Comparison of ENCODE assay signal across 33 cellular contexts in genomic region chr14:33902363-33902762, GRCh38.
"Had no signal": no experiment of that assay in that cellular context is flagged by ENCODE, and none has a peak within 500 bp of the region (broad histone marks: within the 10 kb centered on the region; RNA-seq: fewer than 3 reads in every experiment).

No MANE protein-coding gene starts in this region.

- H3K4me1 Mint-ChIP-seq: activated B cell treated with CpG ODN at 0.5 μM for 24 hours; activated naive CD8-positive, alpha-beta T cell treated with anti-CD3 and anti-CD28 coated beads, Interleukin-2, amount 50 U/mL, for 24 hours; central memory CD8-positive, alpha-beta T cell had no signal

- H3K9me3 Mint-ChIP-seq: activated B cell treated with CpG ODN at 0.5 μM for 24 hours; activated CD4-positive, alpha-beta memory T cell treated with anti-CD3 and anti-CD28 coated beads for 36 hours; activated CD4-positive, alpha-beta T cell treated with anti-CD3 and anti-CD28 coated beads, Interleukin-2, amount 10 ng/mL, durations not matched to agents 7 days and 5 days; activated CD8-positive, alpha-beta T cell treated with anti-CD3 and anti-CD28 coated beads for 36 hours; activated naive CD4-positive, alpha-beta T cell treated with anti-CD3 and anti-CD28 coated beads, Interleukin-2, amount 10 ng/mL, durations not matched to agents 7 days and 5 days; activated naive CD4-positive, alpha-beta T cell treated with anti-CD3 and anti-CD28 coated beads, Interleukin-2, amount 50 U/mL, for 24 hours; activated naive CD8-positive, alpha-beta T cell treated with anti-CD3 and anti-CD28 coated beads, Interleukin-2, amount 10 ng/mL, durations not matched to agents 7 days and 5 days; activated naive CD8-positive, alpha-beta T cell treated with anti-CD3 and anti-CD28 coated beads, Interleukin-2, amount 50 U/mL, for 24 hours; activated T-cell treated with anti-CD3 and anti-CD28 coated beads, Interleukin-2, amount 50 U/mL, for 4 hours; T-cell had no signal

- H3K9me3 ChIP-seq: body of pancreas, breast epithelium had no signal

- H3K36me3 ChIP-seq: brain microvascular endothelial cell, breast epithelium had no signal

- H3K4me1 ChIP-seq: body of pancreas, breast epithelium had no signal

- H3K27ac ChIP-seq: body of pancreas, brain microvascular endothelial cell, breast epithelium, VCaP had no signal

- H3K27me3 ChIP-seq: body of pancreas, brain microvascular endothelial cell, breast epithelium had no signal

- FAIRE-seq: astrocyte, TTC549 had no signal

- ATAC-seq: activated CD8-positive, alpha-beta T cell treated with anti-CD3 and anti-CD28 coated beads for 36 hours; activated naive CD8-positive, alpha-beta T cell treated with anti-CD3 and anti-CD28 coated beads, Interleukin-2, amount 50 U/mL, for 24 hours; activated T-cell treated with anti-CD3 and anti-CD28 coated beads, Interleukin-2, amount 50 U/mL, for 4 hours; body of pancreas; T-cell; T-helper 17 cell had no signal

- H3K4me3 Mint-ChIP-seq: activated B cell treated with CpG ODN at 0.5 μM for 24 hours; activated CD4-positive, alpha-beta memory T cell treated with anti-CD3 and anti-CD28 coated beads for 36 hours; activated CD4-positive, alpha-beta T cell treated with anti-CD3 and anti-CD28 coated beads, Interleukin-2, amount 10 ng/mL, durations not matched to agents 7 days and 5 days; activated CD8-positive, alpha-beta T cell treated with anti-CD3 and anti-CD28 coated beads for 36 hours; activated naive CD4-positive, alpha-beta T cell treated with anti-CD3 and anti-CD28 coated beads, Interleukin-2, amount 10 ng/mL, durations not matched to agents 7 days and 5 days; activated naive CD4-positive, alpha-beta T cell treated with anti-CD3 and anti-CD28 coated beads, Interleukin-2, amount 50 U/mL, for 24 hours; activated naive CD8-positive, alpha-beta T cell; activated naive CD8-positive, alpha-beta T cell treated with anti-CD3 and anti-CD28 coated beads, Interleukin-2, amount 10 ng/mL, durations not matched to agents 7 days and 5 days; activated naive CD8-positive, alpha-beta T cell treated with anti-CD3 and anti-CD28 coated beads, Interleukin-2, amount 50 U/mL, for 24 hours; activated T-cell treated with anti-CD3 and anti-CD28 coated beads, Interleukin-2, amount 50 U/mL, for 4 hours; central memory CD8-positive, alpha-beta T cell; T-cell; T-helper 17 cell had no signal

- H3K27ac Mint-ChIP-seq: activated B cell treated with CpG ODN at 0.5 μM for 24 hours; activated CD4-positive, alpha-beta memory T cell treated with anti-CD3 and anti-CD28 coated beads for 36 hours; activated CD4-positive, alpha-beta T cell treated with anti-CD3 and anti-CD28 coated beads, Interleukin-2, amount 10 ng/mL, durations not matched to agents 7 days and 5 days; activated CD8-positive, alpha-beta T cell treated with anti-CD3 and anti-CD28 coated beads for 36 hours; activated naive CD4-positive, alpha-beta T cell treated with anti-CD3 and anti-CD28 coated beads, Interleukin-2, amount 10 ng/mL, durations not matched to agents 7 days and 5 days; activated naive CD4-positive, alpha-beta T cell treated with anti-CD3 and anti-CD28 coated beads, Interleukin-2, amount 50 U/mL, for 24 hours; activated naive CD8-positive, alpha-beta T cell; activated naive CD8-positive, alpha-beta T cell treated with anti-CD3 and anti-CD28 coated beads, Interleukin-2, amount 10 ng/mL, durations not matched to agents 7 days and 5 days; activated naive CD8-positive, alpha-beta T cell treated with anti-CD3 and anti-CD28 coated beads, Interleukin-2, amount 50 U/mL, for 24 hours; activated T-helper 2 cell treated with anti-CD3 and anti-CD28 coated beads, Interferon-gamma antibody, Interleukin-2, Interleukin-4, amounts not matched to agents 10 μg/mL and 5 μg/mL and 100 μg/mL, durations not matched to agents 14 hours and 24 hours and 36 hours; T-cell; T-helper 17 cell had no signal

- DNase-seq: activated B cell treated with CpG ODN at 0.5 μM for 24 hours; activated CD4-positive, alpha-beta memory T cell treated with anti-CD3 and anti-CD28 coated beads for 36 hours; activated CD4-positive, alpha-beta T cell treated with anti-CD3 and anti-CD28 coated beads for 4 hours; activated CD4-positive, alpha-beta T cell treated with anti-CD3 and anti-CD28 coated beads, Interleukin-2, amount 10 ng/mL, durations not matched to agents 7 days and 5 days; activated CD4-positive, CD25-positive, alpha-beta regulatory T cell treated with anti-CD3 and anti-CD28 coated beads, Interleukin-2, amount 50 U/mL, for 72 hours; activated CD8-positive, alpha-beta memory T cell treated with anti-CD3 and anti-CD28 coated beads, Interleukin-2, amount 50 U/mL, for 4 hours; activated CD8-positive, alpha-beta T cell treated with anti-CD3 and anti-CD28 coated beads for 36 hours; activated effector memory CD4-positive, alpha-beta T cell treated with Interleukin-2 at 50 U/mL for 16 hours; activated gamma-delta T cell; activated naive CD4-positive, alpha-beta T cell treated with anti-CD3 and anti-CD28 coated beads, Interleukin-2, amount 10 ng/mL, durations not matched to agents 7 days and 5 days; activated naive CD4-positive, alpha-beta T cell treated with Interleukin-2 at 50 U/mL for 16 hours; activated naive CD8-positive, alpha-beta T cell treated with anti-CD3 and anti-CD28 coated beads, Interleukin-2, amount 10 ng/mL, durations not matched to agents 7 days and 5 days; activated naive CD8-positive, alpha-beta T cell treated with anti-CD3 and anti-CD28 coated beads, Interleukin-2, amount 50 U/mL, for 24 hours; activated T-cell treated with anti-CD3 and anti-CD28 coated beads for 4 hours; activated T-cell treated with anti-CD3 and anti-CD28 coated beads, Interleukin-2, amount 50 U/mL, for 1 hour; activated T-cell treated with anti-CD3 and anti-CD28 coated beads, Interleukin-2, amount 50 U/mL, for 4 hours; amygdala; anterior cingulate cortex; brain microvascular endothelial cell; caudate nucleus; cerebellar nuclear complex; T-cell; T-helper 17 cell; T-helper 9 cell had no signal

- H3K4me3 ChIP-seq: body of pancreas, breast epithelium had no signal

- H3K27me3 Mint-ChIP-seq: activated B cell treated with CpG ODN at 0.5 μM for 24 hours; activated CD4-positive, alpha-beta memory T cell treated with anti-CD3 and anti-CD28 coated beads for 36 hours; activated naive CD4-positive, alpha-beta T cell treated with anti-CD3 and anti-CD28 coated beads, Interleukin-2, amount 50 U/mL, for 24 hours; activated naive CD8-positive, alpha-beta T cell; central memory CD8-positive, alpha-beta T cell; T-cell; T-helper 17 cell had no signal

- H3K36me3 Mint-ChIP-seq: activated CD4-positive, alpha-beta memory T cell treated with anti-CD3 and anti-CD28 coated beads for 36 hours; activated naive CD4-positive, alpha-beta T cell treated with anti-CD3 and anti-CD28 coated beads, Interleukin-2, amount 10 ng/mL, durations not matched to agents 7 days and 5 days; activated naive CD4-positive, alpha-beta T cell treated with anti-CD3 and anti-CD28 coated beads, Interleukin-2, amount 50 U/mL, for 24 hours; activated naive CD8-positive, alpha-beta T cell; activated naive CD8-positive, alpha-beta T cell treated with anti-CD3 and anti-CD28 coated beads, Interleukin-2, amount 10 ng/mL, durations not matched to agents 7 days and 5 days; T-cell had no signal
